In the genomic region with DNA sequence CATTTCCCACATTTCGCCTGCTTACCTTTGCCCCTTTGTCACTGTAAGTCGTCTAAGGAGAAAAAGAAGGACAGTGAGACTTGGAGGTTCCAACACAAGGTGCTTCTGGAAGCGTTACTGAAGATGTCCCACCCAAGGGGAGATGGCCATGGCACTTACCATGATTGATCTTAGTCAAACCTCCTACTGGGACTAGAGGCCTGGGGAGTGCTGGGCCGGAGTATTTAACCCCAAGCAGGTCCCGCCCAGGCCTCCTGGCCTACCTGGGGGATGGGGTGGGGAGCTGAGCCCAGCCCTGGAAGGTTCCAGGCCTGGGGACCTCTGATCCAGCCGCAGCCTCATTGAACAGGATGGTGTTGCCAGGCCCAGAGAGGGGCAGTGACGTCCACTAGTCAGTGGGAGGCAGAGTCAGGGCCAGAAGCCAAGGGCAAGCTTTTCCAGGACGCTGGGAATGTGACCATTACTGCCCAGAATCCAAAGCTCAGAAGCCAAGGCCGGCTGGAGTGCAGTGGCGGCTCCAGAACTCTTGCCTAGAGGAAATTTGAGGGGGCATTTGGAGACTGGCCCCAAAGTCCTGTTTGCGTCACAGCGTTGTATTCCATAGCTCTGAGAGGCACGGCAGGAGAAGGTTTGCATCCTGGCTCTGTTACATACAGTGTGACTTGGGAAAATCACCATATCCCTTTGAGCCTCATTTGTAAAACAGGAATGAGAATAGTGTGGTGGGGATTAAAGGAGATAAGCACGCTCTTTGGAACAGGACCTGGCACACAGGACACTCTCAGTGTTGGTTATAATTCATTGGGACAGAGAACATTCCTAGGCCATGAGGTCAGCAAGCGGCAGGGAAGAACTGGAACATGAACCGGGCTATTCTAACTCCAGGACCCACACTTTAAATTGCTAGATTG, we compare ENCODE assay signal across 1 cellular context.
A peak's percentile ranks its signal among the peaks of the same experiment; 100 is the strongest.
TF ChIP-seq lines count a peak whose summit lies in the region.

Gene HPD, minus strand, starts transcription at position 198 of the 911 bp plus-strand sequence. Its CDS starts 36 bp downstream, at position 162.

TF ChIP-seq in HepG2, 621 proteins besides CTCF, POLR2A, EP300 and RAD21 (continued from another document and continues in another):
- TF ChIP-seq, protein P1, sequence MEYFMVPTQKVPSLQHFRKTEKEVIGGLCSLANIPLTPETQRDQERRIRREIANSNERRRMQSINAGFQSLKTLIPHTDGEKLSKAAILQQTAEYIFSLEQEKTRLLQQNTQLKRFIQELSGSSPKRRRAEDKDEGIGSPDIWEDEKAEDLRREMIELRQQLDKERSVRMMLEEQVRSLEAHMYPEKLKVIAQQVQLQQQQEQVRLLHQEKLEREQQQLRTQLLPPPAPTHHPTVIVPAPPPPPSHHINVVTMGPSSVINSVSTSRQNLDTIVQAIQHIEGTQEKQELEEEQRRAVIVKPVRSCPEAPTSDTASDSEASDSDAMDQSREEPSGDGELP (IDR thresholded peaks at IDR 0.05; ENCODE audit: borderline replicate concordance, low read depth): 0 out of 2 replicates have a peak, but pooled peaks have one; percentile 41
- no peak for TF ChIP-seq KDM4B (CRISPR knock-in tag; IDR thresholded peaks at IDR 0.05)
- no peak for TF ChIP-seq AGO2 (optimal IDR thresholded peaks at IDR 0.05; ENCODE audit: low read depth, low read length)
- TF ChIP-seq, protein P2, sequence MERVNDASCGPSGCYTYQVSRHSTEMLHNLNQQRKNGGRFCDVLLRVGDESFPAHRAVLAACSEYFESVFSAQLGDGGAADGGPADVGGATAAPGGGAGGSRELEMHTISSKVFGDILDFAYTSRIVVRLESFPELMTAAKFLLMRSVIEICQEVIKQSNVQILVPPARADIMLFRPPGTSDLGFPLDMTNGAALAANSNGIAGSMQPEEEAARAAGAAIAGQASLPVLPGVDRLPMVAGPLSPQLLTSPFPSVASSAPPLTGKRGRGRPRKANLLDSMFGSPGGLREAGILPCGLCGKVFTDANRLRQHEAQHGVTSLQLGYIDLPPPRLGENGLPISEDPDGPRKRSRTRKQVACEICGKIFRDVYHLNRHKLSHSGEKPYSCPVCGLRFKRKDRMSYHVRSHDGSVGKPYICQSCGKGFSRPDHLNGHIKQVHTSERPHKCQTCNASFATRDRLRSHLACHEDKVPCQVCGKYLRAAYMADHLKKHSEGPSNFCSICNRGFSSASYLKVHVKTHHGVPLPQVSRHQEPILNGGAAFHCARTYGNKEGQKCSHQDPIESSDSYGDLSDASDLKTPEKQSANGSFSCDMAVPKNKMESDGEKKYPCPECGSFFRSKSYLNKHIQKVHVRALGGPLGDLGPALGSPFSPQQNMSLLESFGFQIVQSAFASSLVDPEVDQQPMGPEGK (CRISPR knock-in tag; IDR thresholded peaks at IDR 0.05): peak; percentile 61
- TF ChIP-seq ZNF891 (CRISPR knock-in tag; IDR thresholded peaks at IDR 0.05): peak; percentile 58; the same call in 1 of the 2 replicates
- TF ChIP-seq FOXJ3 (CRISPR knock-in tag; IDR thresholded peaks at IDR 0.05; ENCODE audit: borderline replicate concordance): peak; percentile 49; the same call in 1 of the 2 replicates
- 0 out of 2 replicates have a peak, but pooled peaks have one; percentile 56 for TF ChIP-seq ZGPAT (CRISPR knock-in tag; IDR thresholded peaks at IDR 0.05)
- no peak for TF ChIP-seq SOX6 (IDR thresholded peaks at IDR 0.05)
- TF ChIP-seq SOX6 (CRISPR knock-in tag; IDR thresholded peaks at IDR 0.05): peak; percentile 78
- TF ChIP-seq E2F5 (CRISPR knock-in tag; conservative IDR thresholded peaks at IDR 0.05): no peak
- 0 out of 2 replicates have a peak, but pooled peaks have one; percentile 53 for TF ChIP-seq ZNF512B (CRISPR knock-in tag; IDR thresholded peaks at IDR 0.05; ENCODE audit: borderline replicate concordance)
- peak; percentile 44; the same call in 1 of the 2 replicates for TF ChIP-seq ARID4A (CRISPR knock-in tag; IDR thresholded peaks at IDR 0.05; ENCODE audit: borderline replicate concordance)
- TF ChIP-seq CHD4 (IDR thresholded peaks at IDR 0.05; ENCODE audit: borderline replicate concordance, low read length): no peak; the same call in 1 of the 2 replicates
- TF ChIP-seq ZNF124 (CRISPR knock-in tag; IDR thresholded peaks at IDR 0.05): no peak
- TF ChIP-seq LCORL (IDR thresholded peaks at IDR 0.05): no peak
- TF ChIP-seq LCORL (CRISPR knock-in tag; IDR thresholded peaks at IDR 0.05): peak; percentile 86
- no peak for TF ChIP-seq SRSF9 (IDR thresholded peaks at IDR 0.05; ENCODE audit: borderline replicate concordance, insufficient read depth, low read depth, low read length, poor library complexity, severe bottlenecking)
- no peak for TF ChIP-seq HMGA1 (CRISPR knock-in tag; conservative IDR thresholded peaks at IDR 0.05)
- 0 out of 2 replicates have a peak, but pooled peaks have one; percentile 26 for TF ChIP-seq GZF1 (CRISPR knock-in tag; IDR thresholded peaks at IDR 0.05)
- peak; percentile 80 for TF ChIP-seq KLF12 (CRISPR knock-in tag; IDR thresholded peaks at IDR 0.05; ENCODE audit: borderline replicate concordance)
- TF ChIP-seq ZBTB20 (CRISPR knock-in tag; IDR thresholded peaks at IDR 0.05; ENCODE audit: borderline replicate concordance, low read depth): peak; percentile 72; the same call in 1 of the 2 replicates
- peak; percentile 12 for TF ChIP-seq BRD4 (CRISPR knock-in tag; IDR thresholded peaks at IDR 0.05)
- TF ChIP-seq FOXK1 (CRISPR knock-in tag; IDR thresholded peaks at IDR 0.05; ENCODE audit: borderline replicate concordance, low read depth): no peak
- no peak for TF ChIP-seq MTA1 (CRISPR knock-in tag; IDR thresholded peaks at IDR 0.05; ENCODE audit: borderline replicate concordance)
- TF ChIP-seq ZNF670 (CRISPR knock-in tag; IDR thresholded peaks at IDR 0.05; ENCODE audit: borderline replicate concordance): 0 out of 2 replicates have a peak, but pooled peaks have one; percentile 48
- no peak for TF ChIP-seq FUBP1 (CRISPR knock-in tag; IDR thresholded peaks at IDR 0.05; ENCODE audit: borderline replicate concordance)
- no peak for TF ChIP-seq RORA (CRISPR knock-in tag; IDR thresholded peaks at IDR 0.05)
- peak; percentile 59 for TF ChIP-seq RFXAP (CRISPR knock-in tag; IDR thresholded peaks at IDR 0.05; ENCODE audit: borderline replicate concordance)
- no peak for TF ChIP-seq ZNF577 (CRISPR knock-in tag; IDR thresholded peaks at IDR 0.05; ENCODE audit: borderline replicate concordance, low read depth)
- no peak for TF ChIP-seq ZNF24 (IDR thresholded peaks at IDR 0.05)
- peak; percentile 89 for TF ChIP-seq ZFY (CRISPR knock-in tag; IDR thresholded peaks at IDR 0.05)
- TF ChIP-seq NR3C1 (CRISPR knock-in tag; IDR thresholded peaks at IDR 0.05): no peak
- TF ChIP-seq HOXD1 (CRISPR knock-in tag; IDR thresholded peaks at IDR 0.05): no peak
- peak; percentile 97 for TF ChIP-seq JUN (CRISPR knock-in tag; IDR thresholded peaks at IDR 0.05)
- peak; percentile 95 for TF ChIP-seq PRDM15 (CRISPR knock-in tag; IDR thresholded peaks at IDR 0.05)
- TF ChIP-seq SIN3B (IDR thresholded peaks at IDR 0.05; ENCODE audit: low read length): 0 out of 2 replicates have a peak, but pooled peaks have one; percentile 1
- peak; percentile 79; the same call in 1 of the 2 replicates for TF ChIP-seq ZNF737 (CRISPR knock-in tag; IDR thresholded peaks at IDR 0.05; ENCODE audit: borderline replicate concordance)
- peak; percentile 20; the same call in 1 of the 2 replicates for TF ChIP-seq ISX (CRISPR knock-in tag; conservative IDR thresholded peaks at IDR 0.05)
